9 cellular contexts compared by ENCODE assay signal in the genomic region with DNA sequence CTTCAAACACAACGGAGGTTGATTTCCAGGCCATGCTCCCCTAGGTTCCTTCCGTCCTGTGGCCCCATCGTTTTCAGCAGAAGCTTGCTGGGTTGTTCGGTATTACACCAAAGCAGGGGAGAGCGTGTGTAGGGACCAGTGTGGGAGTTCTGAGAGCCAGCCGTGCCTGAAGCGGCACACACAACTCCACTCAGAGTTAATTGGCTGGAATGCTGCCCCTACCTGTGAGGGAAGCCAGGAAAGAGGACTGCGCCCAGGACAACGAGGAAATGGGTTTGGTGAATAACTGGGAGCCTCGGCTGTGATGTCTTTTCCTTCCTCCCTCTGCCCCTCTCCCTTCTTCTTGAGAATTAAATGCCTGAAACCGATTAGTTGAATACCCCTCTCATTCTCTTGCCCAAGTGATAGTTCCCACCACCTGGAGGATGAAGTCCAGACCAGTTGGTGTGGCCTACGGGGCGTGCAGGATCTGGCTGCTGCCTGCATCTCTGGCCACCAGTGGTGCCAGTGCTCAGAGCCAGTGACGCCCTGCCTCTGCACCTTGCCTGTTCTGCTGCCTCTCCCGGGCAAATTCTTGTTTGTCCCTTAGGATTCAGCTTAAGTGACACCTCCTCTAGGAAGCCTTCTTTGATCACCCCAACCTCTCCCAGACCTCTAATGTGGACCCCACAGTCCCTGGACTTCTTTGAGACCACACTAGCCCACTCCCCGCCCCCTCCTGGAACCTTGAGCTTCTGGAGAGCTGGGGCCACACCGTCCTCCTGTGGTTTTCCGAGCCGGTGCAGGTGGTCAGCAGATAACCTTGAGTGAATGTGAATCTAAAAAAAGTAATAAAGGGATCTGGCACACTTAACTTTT. TPM values are rescaled to one million over a fixed set of nuclear protein-coding genes. Genes with fewer than 3 reads are reported as not detected.
DNase-seq lines count a peak whose midpoint lies in the region; TF ChIP-seq lines count a peak whose summit lies in the region.
"Had no signal": no experiment of that assay in that cellular context is flagged by ENCODE, and none has a peak within 500 bp of the region (broad histone marks: within the 10 kb centered on the region; RNA-seq: fewer than 3 reads in every experiment).

No MANE protein-coding gene starts in this region.

- no peak overlapping the region for H2BK5ac ChIP-seq in neuronal stem cell (ENCODE audit: low read length)

- H2BK15ac ChIP-seq in neuronal stem cell (ENCODE audit: low read length) = no peak overlapping the region

- H2BK12ac ChIP-seq in neuronal stem cell (ENCODE audit: low read length) = no peak overlapping the region

- H3K4me1 ChIP-seq in CD4-positive, alpha-beta memory T cell (ENCODE audit: insufficient read depth, low read length) = peaks cover 76% of the 10 kb centered on the region
- H3K4me1 ChIP-seq in Peyer's patch = peaks cover 0 to 64% (median 26%) of the 10 kb centered on the region in 4 donors
- H3K4me1 ChIP-seq in neuronal stem cell (ENCODE audit: control insufficient read depth in 2 of 2, insufficient read depth in 1 of 2, low read depth in 1 of 2, low read length in 2 of 2) = peaks cover 26 to 31% of the 10 kb centered on the region in 2 donors
- H3K4me1 ChIP-seq: parathyroid adenoma had no signal

- peak in 3 of 6 experiments; percentile 29 to 56 (median 46) for TF ChIP-seq CTCF in Peyer's patch (IDR thresholded peaks at IDR 0.05)
- TF ChIP-seq CTCF in osteocyte (IDR thresholded peaks at IDR 0.05) = no peak

- WGBS in neuronal stem cell (ENCODE audit: extremely low coverage in 2 of 2, insufficient read length in 2 of 2, insufficient replicate concordance in 1 of 2), 2 donors = no CpG with 5 or more reads among the region's 19 CpGs

- peak in 1 of 2 donors; percentile 16 for TF ChIP-seq POLR2A in Peyer's patch (IDR thresholded peaks at IDR 0.05)

- peak overlapping the region; percentile 25 to 30 for H3K4me3 ChIP-seq in CD4-positive, alpha-beta memory T cell (ENCODE audit: low read length in 2 of 2)
- H3K4me3 ChIP-seq in Peyer's patch (peak overlapping the region in 2 of 4 donors; percentile 11), neuronal stem cell (ENCODE audit: low read length in 2 of 2) (no peak overlapping the region)

- H3K9me3 ChIP-seq in CD4-positive, alpha-beta memory T cell (ENCODE audit: control insufficient read depth in 1 of 2, low read length in 2 of 2) = no peaks in the 10 kb centered on the region
- H3K9me3 ChIP-seq in Peyer's patch (no peaks in the 10 kb centered on the region), neuronal stem cell (replicated peaks in 1 of 2; ENCODE audit: control insufficient read depth in 2 of 2, insufficient read depth in 1 of 2, low read depth in 1 of 2, low read length in 2 of 2) (peaks cover 0 to 2% of the 10 kb centered on the region in 2 donors)

- no peaks in the 10 kb centered on the region for H3K9me3 Mint-ChIP-seq in CD4-positive, alpha-beta memory T cell
- no peaks in the 10 kb centered on the region for H3K9me3 Mint-ChIP-seq in osteocyte (ENCODE audit: unreplicated experiment)

- H3K18ac ChIP-seq in neuronal stem cell (ENCODE audit: low read length) = no peak overlapping the region

- no peak overlapping the region for H3K9ac ChIP-seq in neuronal stem cell (ENCODE audit: low read depth, low read length, poor library complexity)
- H3K9ac ChIP-seq: parathyroid adenoma had no signal

- intact Hi-C loops in CD4-positive, alpha-beta memory T cell (cut with micrococcal nuclease) = loop anchor here (2.0 kb wide), 1 partner anchor 50 kb away; no protein-coding TSS in a partner anchor

- H3K23ac ChIP-seq in neuronal stem cell (ENCODE audit: low read depth, low read length, poor library complexity) = no peak overlapping the region

- peak overlapping the region; percentile 78 to 92 (median 82) for H3K4me3 Mint-ChIP-seq in CD4-positive, alpha-beta memory T cell
- no peak overlapping the region for H3K4me3 Mint-ChIP-seq in osteocyte (ENCODE audit: unreplicated experiment)

- no peaks in the 10 kb centered on the region for H3K36me3 ChIP-seq in CD4-positive, alpha-beta memory T cell (ENCODE audit: insufficient read depth, low read length)
- peaks cover 0 to 3% (median 0%) of the 10 kb centered on the region in 3 donors for H3K36me3 ChIP-seq in Peyer's patch
- peaks cover 0 to 3% of the 10 kb centered on the region in 2 donors for H3K36me3 ChIP-seq in neuronal stem cell (replicated peaks in 1 of 2; ENCODE audit: control insufficient read depth in 2 of 2, insufficient read depth in 2 of 2, low read length in 2 of 2)

- H2AFZ ChIP-seq in neuronal stem cell (ENCODE audit: low read length) = no peak overlapping the region
- H2AFZ ChIP-seq: parathyroid adenoma had no signal

- no peak overlapping the region for H4K8ac ChIP-seq in neuronal stem cell (ENCODE audit: low read depth, low read length)

- H3K27me3 ChIP-seq in CD4-positive, alpha-beta memory T cell (ENCODE audit: insufficient read depth, low read length) = no peaks in the 10 kb centered on the region
- H3K27me3 ChIP-seq in Peyer's patch (no peaks in the 10 kb centered on the region), neuronal stem cell (ENCODE audit: control insufficient read depth in 3 of 3, insufficient read depth in 3 of 3, low read depth in 1 of 3, low read length in 3 of 3) (no peaks in the 10 kb centered on the region)

- H3K4me2 ChIP-seq in neuronal stem cell (ENCODE audit: insufficient read depth, low read length, poor library complexity, severe bottlenecking) = no peak overlapping the region

- no peak overlapping the region for H2BK120ac ChIP-seq in neuronal stem cell (ENCODE audit: low read depth, low read length)

- H3K79me1 ChIP-seq in neuronal stem cell (ENCODE audit: low read depth, low read length) = peaks cover 5% of the 10 kb centered on the region

- CTCF ChIA-PET in CD4-positive, alpha-beta memory T cell (lab: Charles Lee; ENCODE audit: partially characterized antibody) = interaction anchor here (1.1 to 4.9 kb wide), 6 partner anchors 14 to 268 kb away, joined by 3 to 30 read pairs (median 14); no protein-coding TSS in a partner anchor

- no peak overlapping the region for H4K91ac ChIP-seq in neuronal stem cell (ENCODE audit: low read depth, low read length, poor library complexity)

- H3K4ac ChIP-seq in neuronal stem cell (ENCODE audit: low read length) = no peak overlapping the region

- peaks cover 56 to 85% (median 70%) of the 10 kb centered on the region in 4 donors for H3K4me1 Mint-ChIP-seq in CD4-positive, alpha-beta memory T cell
- peaks cover 51% of the 10 kb centered on the region for H3K4me1 Mint-ChIP-seq in osteocyte (ENCODE audit: unreplicated experiment)

- no peak overlapping the region for H2AK5ac ChIP-seq in neuronal stem cell (ENCODE audit: low read depth, low read length)

- no peak overlapping the region for H3K14ac ChIP-seq in neuronal stem cell (ENCODE audit: low read length)

- DNase-seq in CD4-positive, alpha-beta memory T cell = no peak
- DNase-seq in Peyer's patch (peak in 1 of 3 donors; percentile 78), epithelial cell of prostate (ENCODE audit: low read depth, low spot score) (no peak), osteocyte (ENCODE audit: extremely low spot score, unreplicated experiment) (no peak), NCI-H1694 treated with DMSO at 0.1 percent for 48 hours (lab: John Stamatoyannopoulos, UW) (no peak), neuronal stem cell (ENCODE audit: low spot score) (no peak), dermis blood vessel endothelial cell (no peak), hepatic stellate cell (ENCODE audit: low spot score) (no peak)

- peak overlapping the region; percentile 88 to 98 (median 89) for H3K27ac Mint-ChIP-seq in CD4-positive, alpha-beta memory T cell
- H3K27ac Mint-ChIP-seq in osteocyte (ENCODE audit: unreplicated experiment) = peak overlapping the region; percentile 95

- peak overlapping the region; percentile 52 for H3K27ac ChIP-seq in CD4-positive, alpha-beta memory T cell (ENCODE audit: low read depth, low read length)
- peak overlapping the region; percentile 69 to 90 (median 76) for H3K27ac ChIP-seq in Peyer's patch
- peak overlapping the region; percentile 83 for H3K27ac ChIP-seq in epithelial cell of prostate
- no peak overlapping the region for H3K27ac ChIP-seq in neuronal stem cell (replicated peaks; ENCODE audit: low read length)
- H3K27ac ChIP-seq: parathyroid adenoma had no signal

- POLR2A ChIA-PET in CD4-positive, alpha-beta memory T cell (lab: Charles Lee; ENCODE audit: partially characterized antibody) = interaction anchor here (0.9 to 5.8 kb wide), 15 partner anchors 10 to 254 kb away, joined by 3 to 65 read pairs (median 8); a partner anchor contains a TSS

- peaks cover 0 to 4% of the 10 kb centered on the region in 2 donors for H3K36me3 Mint-ChIP-seq in CD4-positive, alpha-beta memory T cell
- no peaks in the 10 kb centered on the region for H3K36me3 Mint-ChIP-seq in osteocyte (ENCODE audit: unreplicated experiment)

- H3K27me3 Mint-ChIP-seq in CD4-positive, alpha-beta memory T cell = no peaks in the 10 kb centered on the region
- H3K27me3 Mint-ChIP-seq in osteocyte (ENCODE audit: unreplicated experiment) = no peaks in the 10 kb centered on the region

RNA-seq across cellular contexts. Expression of a gene that starts 33.6 kb away (rescaled TPM):
- total RNA-seq in CD4-positive, alpha-beta memory T cell = 10 to 100 TPM; 73.7 to 80.7 TPM
- 10 to 100 TPM; 40.7 to 52.2 TPM for polyA plus RNA-seq in CD4-positive, alpha-beta memory T cell
- total RNA-seq in Peyer's patch (10 to 100 TPM; 44.8 to 67.7 (median 55.7) TPM), osteocyte (31.0 and 33.2 TPM in 2 replicates), dermis blood vessel endothelial cell (28.2 and 30.0 TPM in 2 replicates)
- polyA plus RNA-seq in neuronal stem cell (2013, experiment 1 of 2) = 33.1 TPM
- 33.3 TPM for polyA plus RNA-seq in neuronal stem cell (2013, experiment 2 of 2)

Comparison
In these comparisons a context has a peak if more than half of its experiments do, and no peak if none do; other contexts are left out.
1. H3K4me3 ChIP-seq: peak in CD4-positive, alpha-beta memory T cell (2 of 2); none in neuronal stem cell (0 of 2).